8 cellular contexts compared by ENCODE assay signal in genomic region chr17:82105882-82106696, GRCh38. TPM values are rescaled to one million over a fixed set of nuclear protein-coding genes. Genes with fewer than 3 reads are reported as not detected.
A peak's percentile ranks its signal among the peaks of the same experiment; 100 is the strongest.
DNase-seq lines count a peak whose midpoint lies in the region; ATAC-seq and TF ChIP-seq lines count a peak whose summit lies in the region.

No MANE protein-coding gene starts in this region.

- TF ChIP-seq CTCF in GM12874 (IDR thresholded peaks at IDR 0.05; ENCODE audit: insufficient read depth, low read depth, low read length) (peak; percentile 75), HFFc6 (IDR thresholded peaks at IDR 0.05) (peak; percentile 64), WERI-Rb-1 (IDR thresholded peaks at IDR 0.05; ENCODE audit: low read depth, low read length) (peak; percentile 93), chondrocyte (IDR thresholded peaks at IDR 0.05) (peak; percentile 67)

- DNase-seq in HFFc6 (peak; percentile 55), NCI-H2081 treated with DMSO at 0.1 percent for 48 hours (lab: John Stamatoyannopoulos, UW) (peak; percentile 61), WERI-Rb-1 (peak; percentile 97), chondrocyte (ENCODE audit: low spot score) (no peak), memory B cell (ENCODE audit: low spot score in 2 of 2) (peak; percentile 33 to 53), NCI-H1930 (lab: John Stamatoyannopoulos, UW) (no peak)

- H3K27me3 Mint-ChIP-seq in HFFc6 (ENCODE audit: insufficient read depth) (peaks cover 2% of the 10 kb centered on the region), chondrocyte (ENCODE audit: low read depth) (no peaks in the 10 kb centered on the region), memory B cell (no peaks in the 10 kb centered on the region)
- H3K27me3 Mint-ChIP-seq in stimulated activated memory B cell treated with anti-CD40 and anti-IgM and Interleukin-4, amounts not matched to agents 10 μg/mL and 1 μg/mL and 100 μg/mL, for 72 hours, result no peaks in the 10 kb centered on the region

- no peaks in the 10 kb centered on the region for H3K27me3 ChIP-seq in WERI-Rb-1 (ENCODE audit: insufficient read depth, low read depth, severe bottlenecking)

- H3K4me1 Mint-ChIP-seq in HFFc6 (ENCODE audit: low read depth), result peaks cover 9% of the 10 kb centered on the region; the same call in 1 of the 2 replicates
- peaks cover 20% of the 10 kb centered on the region for H3K4me1 Mint-ChIP-seq in chondrocyte (ENCODE audit: low read depth)
- H3K4me1 Mint-ChIP-seq in memory B cell, result peaks cover 11% of the 10 kb centered on the region
- peaks cover 26% of the 10 kb centered on the region for H3K4me1 Mint-ChIP-seq in stimulated activated memory B cell treated with anti-CD40 and anti-IgM and Interleukin-4, amounts not matched to agents 10 μg/mL and 1 μg/mL and 100 μg/mL, for 72 hours

- peak overlapping the region; percentile 84 for H3K27ac ChIP-seq in WERI-Rb-1

- H3K36me3 Mint-ChIP-seq in HFFc6 (ENCODE audit: low read depth) (no peaks in the 10 kb centered on the region), chondrocyte (ENCODE audit: low read depth) (no peaks in the 10 kb centered on the region), memory B cell (no peaks in the 10 kb centered on the region)
- no peaks in the 10 kb centered on the region for H3K36me3 Mint-ChIP-seq in stimulated activated memory B cell treated with anti-CD40 and anti-IgM and Interleukin-4, amounts not matched to agents 10 μg/mL and 1 μg/mL and 100 μg/mL, for 72 hours

- H3K9me3 ChIP-seq in WERI-Rb-1 (ENCODE audit: severe bottlenecking), result no peaks in the 10 kb centered on the region

- ATAC-seq in memory B cell (ENCODE audit: low read depth), result peak; percentile 94
- ATAC-seq in stimulated activated memory B cell treated with anti-CD40 and anti-IgM and Interleukin-4, amounts not matched to agents 10 μg/mL and 1 μg/mL and 100 μg/mL, for 72 hours, result peak; percentile 92

- H3K9me3 Mint-ChIP-seq in HFFc6 (no peaks in the 10 kb centered on the region), chondrocyte (ENCODE audit: low read depth) (no peaks in the 10 kb centered on the region), memory B cell (no peaks in the 10 kb centered on the region)
- H3K9me3 Mint-ChIP-seq in stimulated activated memory B cell treated with anti-CD40 and anti-IgM and Interleukin-4, amounts not matched to agents 10 μg/mL and 1 μg/mL and 100 μg/mL, for 72 hours, result no peaks in the 10 kb centered on the region

- H3K27ac Mint-ChIP-seq in HFFc6 (peak overlapping the region; percentile 61; the same call in 1 of the 2 replicates), chondrocyte (ENCODE audit: unreplicated experiment) (peak overlapping the region; percentile 32), memory B cell (peak overlapping the region; percentile 90)
- peak overlapping the region; percentile 97 for H3K27ac Mint-ChIP-seq in stimulated activated memory B cell treated with anti-CD40 and anti-IgM and Interleukin-4, amounts not matched to agents 10 μg/mL and 1 μg/mL and 100 μg/mL, for 72 hours

- peak overlapping the region; percentile 11; the same call in 1 of the 2 replicates for H3K4me3 Mint-ChIP-seq in HFFc6
- no peak overlapping the region for H3K4me3 Mint-ChIP-seq in chondrocyte (ENCODE audit: unreplicated experiment)
- peak overlapping the region; percentile 92 for H3K4me3 Mint-ChIP-seq in memory B cell
- peak overlapping the region; percentile 94 for H3K4me3 Mint-ChIP-seq in stimulated activated memory B cell treated with anti-CD40 and anti-IgM and Interleukin-4, amounts not matched to agents 10 μg/mL and 1 μg/mL and 100 μg/mL, for 72 hours

- H3K4me3 ChIP-seq in WERI-Rb-1 (ENCODE audit: low read depth, low read length), result 0 out of 2 replicates have a peak overlapping the region, but pooled peaks have one; percentile 2

- H3K36me3 ChIP-seq in WERI-Rb-1, result peaks cover 7% of the 10 kb centered on the region

RNA-seq across cellular contexts. Expression of gene FASN, which starts 8.1 kb away (rescaled TPM):
- 100 to 1,000 TPM; 108 to 138 (median 112) TPM for total RNA-seq in HFFc6 (2021; fragmentation: NEBNext Ultra II Directional; extraction: Animal tissue kit (Norgen Biotek cat#: 25700))
- total RNA-seq in chondrocyte, result 132 to 145 TPM (median 141 TPM) in 3 replicates

RNA-seq across cellular contexts. Expression of gene DUS1L, which starts 40.5 kb away (rescaled TPM):
- 10 to 100 TPM; 65.8 to 86.8 (median 71.2) TPM for total RNA-seq in HFFc6 (2021; fragmentation: NEBNext Ultra II Directional; extraction: Animal tissue kit (Norgen Biotek cat#: 25700))
- 64.0 to 78.4 TPM (median 68.4 TPM) in 3 replicates for total RNA-seq in chondrocyte

RNA-seq across cellular contexts. Expression of gene GPS1, which starts 54.4 kb away (rescaled TPM):
- total RNA-seq in HFFc6 (2021; fragmentation: NEBNext Ultra II Directional; extraction: Animal tissue kit (Norgen Biotek cat#: 25700)), result 100 to 1,000 TPM; 127 to 144 (median 141) TPM
- total RNA-seq in chondrocyte, result 79.8 to 103 TPM (median 82.8 TPM) in 3 replicates

RNA-seq across cellular contexts. Expression of gene RFNG, which starts 54.5 kb away (rescaled TPM):
- total RNA-seq in HFFc6 (2021; fragmentation: NEBNext Ultra II Directional; extraction: Animal tissue kit (Norgen Biotek cat#: 25700)), result 10 to 100 TPM; 37.6 to 48.5 (median 40.1) TPM
- 29.7 to 47.4 TPM (median 45.2 TPM) in 3 replicates for total RNA-seq in chondrocyte

Comparison
In these comparisons a context has a peak if more than half of its experiments do, and no peak if none do; other contexts are left out.
1. DNase-seq: peak in HFFc6 (single experiment), NCI-H2081 treated with DMSO at 0.1 percent for 48 hours (single experiment), WERI-Rb-1 (single experiment) and memory B cell (2 of 2); none in chondrocyte (single experiment) and NCI-H1930 (0 of 2).
2. H3K27ac Mint-ChIP-seq: peak in every context shown above with its lines; median percentile 97 in stimulated activated memory B cell treated with anti-CD40 and anti-IgM and Interleukin-4, amounts not matched to agents 10 μg/mL and 1 μg/mL and 100 μg/mL, for 72 hours; 90 in memory B cell; 61 in HFFc6; 32 in chondrocyte.
3. Peak in every context shown above with its lines, with median percentiles within 50 percentile points of each other: CTCF ChIP-seq.